1 cellular context compared by ENCODE assay signal in the genomic region with DNA sequence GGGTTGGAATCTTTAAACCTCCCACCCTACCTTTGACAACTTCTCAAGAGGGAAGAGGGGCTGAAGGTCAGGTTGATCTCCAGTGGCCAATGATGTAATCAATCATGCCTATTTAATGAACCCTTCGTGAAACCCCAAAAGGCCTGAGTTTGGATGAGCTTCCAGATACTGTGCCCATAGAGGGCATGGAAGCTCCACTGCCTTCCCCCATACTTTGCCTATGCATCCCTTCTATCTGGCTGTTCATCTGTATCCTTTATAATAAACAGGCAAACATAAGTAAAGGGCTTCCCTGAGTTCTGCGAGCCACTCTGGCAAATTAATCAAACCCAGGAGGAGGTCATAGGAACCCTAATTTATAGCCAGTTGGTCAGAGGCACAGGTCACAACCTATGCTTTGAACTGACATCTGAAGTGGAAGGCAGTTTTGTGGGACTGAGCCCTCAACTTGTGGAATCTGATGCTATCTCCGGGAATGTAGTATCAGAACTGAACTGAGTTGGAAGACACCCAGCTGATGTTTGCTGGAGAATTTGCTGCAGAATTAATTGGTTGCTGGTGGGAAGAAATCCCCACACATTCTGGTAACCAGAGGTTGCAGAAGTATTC.
TF ChIP-seq lines count a peak whose summit lies in the region.

No MANE protein-coding gene starts in this region.

TF ChIP-seq in Ishikawa, 13 proteins besides CTCF, POLR2A, EP300 and RAD21:
- TF ChIP-seq, protein P1, sequence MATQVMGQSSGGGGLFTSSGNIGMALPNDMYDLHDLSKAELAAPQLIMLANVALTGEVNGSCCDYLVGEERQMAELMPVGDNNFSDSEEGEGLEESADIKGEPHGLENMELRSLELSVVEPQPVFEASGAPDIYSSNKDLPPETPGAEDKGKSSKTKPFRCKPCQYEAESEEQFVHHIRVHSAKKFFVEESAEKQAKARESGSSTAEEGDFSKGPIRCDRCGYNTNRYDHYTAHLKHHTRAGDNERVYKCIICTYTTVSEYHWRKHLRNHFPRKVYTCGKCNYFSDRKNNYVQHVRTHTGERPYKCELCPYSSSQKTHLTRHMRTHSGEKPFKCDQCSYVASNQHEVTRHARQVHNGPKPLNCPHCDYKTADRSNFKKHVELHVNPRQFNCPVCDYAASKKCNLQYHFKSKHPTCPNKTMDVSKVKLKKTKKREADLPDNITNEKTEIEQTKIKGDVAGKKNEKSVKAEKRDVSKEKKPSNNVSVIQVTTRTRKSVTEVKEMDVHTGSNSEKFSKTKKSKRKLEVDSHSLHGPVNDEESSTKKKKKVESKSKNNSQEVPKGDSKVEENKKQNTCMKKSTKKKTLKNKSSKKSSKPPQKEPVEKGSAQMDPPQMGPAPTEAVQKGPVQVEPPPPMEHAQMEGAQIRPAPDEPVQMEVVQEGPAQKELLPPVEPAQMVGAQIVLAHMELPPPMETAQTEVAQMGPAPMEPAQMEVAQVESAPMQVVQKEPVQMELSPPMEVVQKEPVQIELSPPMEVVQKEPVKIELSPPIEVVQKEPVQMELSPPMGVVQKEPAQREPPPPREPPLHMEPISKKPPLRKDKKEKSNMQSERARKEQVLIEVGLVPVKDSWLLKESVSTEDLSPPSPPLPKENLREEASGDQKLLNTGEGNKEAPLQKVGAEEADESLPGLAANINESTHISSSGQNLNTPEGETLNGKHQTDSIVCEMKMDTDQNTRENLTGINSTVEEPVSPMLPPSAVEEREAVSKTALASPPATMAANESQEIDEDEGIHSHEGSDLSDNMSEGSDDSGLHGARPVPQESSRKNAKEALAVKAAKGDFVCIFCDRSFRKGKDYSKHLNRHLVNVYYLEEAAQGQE (IDR thresholded peaks at IDR 0.05; ENCODE audit: low read depth) = no peak
- no peak for TF ChIP-seq TAF1 (IDR thresholded peaks at IDR 0.05; ENCODE audit: low read depth)
